In the genomic region with DNA sequence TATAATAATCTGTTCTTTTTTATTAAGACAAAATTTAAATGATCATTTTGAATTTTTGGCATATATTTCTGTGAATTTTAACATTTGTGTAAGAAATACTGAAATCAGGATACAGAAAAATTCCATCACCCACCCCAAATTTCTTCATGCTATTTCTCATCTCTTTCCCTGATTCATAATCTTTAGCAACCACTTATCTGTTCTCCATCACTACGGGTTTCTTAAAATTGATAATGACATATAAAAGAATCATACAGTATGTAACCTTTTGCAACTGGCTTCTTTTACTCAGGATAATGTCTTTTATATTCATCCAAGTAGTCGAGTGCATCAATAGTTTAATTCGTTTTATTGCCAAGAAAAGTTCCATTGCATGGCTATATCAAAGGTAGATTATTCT, we compare ENCODE assay signal across 3 cellular contexts.
"Had no signal": no experiment of that assay in that cellular context is flagged by ENCODE, and none has a peak within 500 bp of the region (broad histone marks: within the 10 kb centered on the region; RNA-seq: fewer than 3 reads in every experiment).

No MANE protein-coding gene starts in this region.

- ATAC-seq: GM12878 had no signal

- H3K4me3 ChIP-seq: GM12878 had no signal

- DNase-seq: GDM1, GF-D8 had no signal
